In genomic region chr6:131070061-131070460, GRCh38 we compare ENCODE assay signal across 32 cellular contexts.
"Had no signal": no experiment of that assay in that cellular context is flagged by ENCODE, and none has a peak within 500 bp of the region (broad histone marks: within the 10 kb centered on the region; RNA-seq: fewer than 3 reads in every experiment).

No MANE protein-coding gene starts in this region.

- H3K4me3 Mint-ChIP-seq: activated CD4-positive, alpha-beta memory T cell treated with anti-CD3 and anti-CD28 coated beads for 36 hours; activated CD4-positive, alpha-beta T cell treated with anti-CD3 and anti-CD28 coated beads, Interleukin-2, amount 10 ng/mL, durations not matched to agents 7 days and 5 days; activated naive CD8-positive, alpha-beta T cell treated with anti-CD3 and anti-CD28 coated beads, Interleukin-2, amount 50 U/mL, for 24 hours; activated T-cell treated with anti-CD3 and anti-CD28 coated beads, Interleukin-2, amount 50 U/mL, for 4 hours; T-cell had no signal

- DNase-seq: activated CD4-positive, alpha-beta memory T cell treated with anti-CD3 and anti-CD28 coated beads for 36 hours; activated CD4-positive, alpha-beta T cell treated with anti-CD3 and anti-CD28 coated beads, Interleukin-2, amount 10 ng/mL, durations not matched to agents 7 days and 5 days; activated CD4-positive, CD25-positive, alpha-beta regulatory T cell; activated CD8-positive, alpha-beta memory T cell treated with anti-CD3 and anti-CD28 coated beads for 24 hours; activated effector memory CD4-positive, alpha-beta T cell treated with anti-CD3 and anti-CD28 coated beads, Interleukin-2, amount 50 U/mL, for 16 hours; activated naive CD4-positive, alpha-beta T cell treated with Interleukin-2 at 50 U/mL for 16 hours; activated naive CD8-positive, alpha-beta T cell treated with anti-CD3 and anti-CD28 coated beads, Interleukin-2, amount 50 U/mL, for 24 hours; activated T-cell treated with anti-CD3 and anti-CD28 coated beads, Interleukin-2, amount 50 U/mL, for 4 hours; amniotic stem cell; body of pancreas; central memory CD4-positive, alpha-beta T cell; MG63; MV-4-11; NCI-H1105; NCI-H1436; NCI-H1694 treated with DMSO at 0.1 percent for 48 hours; NCI-H2029 treated with DMSO at 0.1 percent for 48 hours; NCI-H345; NCI-H510A; NCI-H526 treated with DMSO at 0.1 percent for 48 hours; NCI-H82; RPMI8226; T-cell; T-helper 2 cell; T1000 had no signal

- H3K4me1 ChIP-seq: ascending aorta, body of pancreas had no signal

- H3K27me3 Mint-ChIP-seq: activated CD4-positive, alpha-beta memory T cell treated with anti-CD3 and anti-CD28 coated beads for 36 hours; activated naive CD8-positive, alpha-beta T cell treated with anti-CD3 and anti-CD28 coated beads, Interleukin-2, amount 50 U/mL, for 24 hours; T-cell had no signal

- ATAC-seq: activated naive CD4-positive, alpha-beta T cell treated with anti-CD3 and anti-CD28 coated beads, Interleukin-2, amount 50 U/mL, for 72 hours; activated naive CD8-positive, alpha-beta T cell treated with anti-CD3 and anti-CD28 coated beads, Interleukin-2, amount 50 U/mL, for 24 hours; activated T-cell treated with anti-CD3 and anti-CD28 coated beads, Interleukin-2, amount 50 U/mL, for 4 hours; body of pancreas; Panc1; Right ventricle myocardium inferior; T-cell had no signal

- H3K27ac Mint-ChIP-seq: activated CD4-positive, alpha-beta memory T cell treated with anti-CD3 and anti-CD28 coated beads for 36 hours; activated CD4-positive, alpha-beta T cell treated with anti-CD3 and anti-CD28 coated beads, Interleukin-2, amount 10 ng/mL, durations not matched to agents 7 days and 5 days; activated naive CD4-positive, alpha-beta T cell treated with anti-CD3 and anti-CD28 coated beads, Interleukin-2, amount 50 U/mL, for 72 hours; activated naive CD8-positive, alpha-beta T cell treated with anti-CD3 and anti-CD28 coated beads, Interleukin-2, amount 50 U/mL, for 24 hours; T-cell had no signal

- H3K9me3 ChIP-seq: ascending aorta, body of pancreas, MG63 had no signal

- H3K27me3 ChIP-seq: ascending aorta, body of pancreas, MG63 had no signal

- H3K36me3 Mint-ChIP-seq: activated CD4-positive, alpha-beta memory T cell treated with anti-CD3 and anti-CD28 coated beads for 36 hours; activated naive CD4-positive, alpha-beta T cell treated with anti-CD3 and anti-CD28 coated beads, Interleukin-2, amount 50 U/mL, for 72 hours; T-cell had no signal

- H3K4me1 Mint-ChIP-seq: activated CD4-positive, alpha-beta T cell treated with anti-CD3 and anti-CD28 coated beads, Interleukin-2, amount 10 ng/mL, durations not matched to agents 7 days and 5 days; T-cell had no signal

- H3K27ac ChIP-seq: ascending aorta, body of pancreas, SK-N-MC, VCaP had no signal

- H3K4me3 ChIP-seq: ascending aorta, body of pancreas, MG63, SK-N-MC had no signal

- FAIRE-seq: bronchial epithelial cell had no signal

- H3K36me3 ChIP-seq: ascending aorta, MG63 had no signal
